1 cellular context compared by ENCODE assay signal in the genomic region with DNA sequence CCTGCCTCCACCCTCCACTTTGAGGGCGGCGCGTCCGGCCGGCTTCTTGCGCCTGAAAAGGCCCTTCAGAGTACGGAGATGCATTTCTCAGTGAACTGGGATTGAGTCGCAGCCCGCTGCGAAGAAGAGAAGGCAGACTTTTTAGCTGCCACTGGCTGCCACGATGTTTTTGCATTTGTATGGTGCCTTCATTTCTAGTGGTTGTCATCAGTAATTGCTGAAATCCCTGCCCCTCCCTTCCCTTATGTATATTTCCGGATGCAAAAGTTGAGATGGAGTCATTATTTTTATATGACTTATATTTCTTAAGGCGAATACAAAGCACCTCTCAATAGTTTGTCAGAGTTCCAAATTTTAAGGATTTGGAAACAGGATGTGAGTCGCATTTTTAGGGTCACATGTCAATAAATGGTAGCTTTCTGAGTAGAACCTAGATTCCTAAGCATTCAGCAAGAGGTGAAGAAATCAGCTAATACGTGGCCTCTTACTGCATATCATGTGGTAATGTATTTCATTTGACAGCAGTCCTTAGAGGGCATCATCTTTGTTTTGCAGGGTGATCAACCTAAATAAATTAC.
TF ChIP-seq lines count a peak whose summit lies in the region.

No MANE protein-coding gene starts in this region.

TF ChIP-seq in SK-N-SH, 30 proteins besides CTCF, POLR2A, EP300 and RAD21 (continued from another document):
- TF ChIP-seq ZBTB33 (IDR thresholded peaks at IDR 0.05; ENCODE audit: borderline replicate concordance, low read depth) (no peak), FOSL2 (IDR thresholded peaks at IDR 0.05; ENCODE audit: borderline replicate concordance, low read depth) (no peak), SIN3A (IDR thresholded peaks at IDR 0.05; ENCODE audit: borderline replicate concordance, low read depth, low read length) (no peak), YY1 (IDR thresholded peaks at IDR 0.05; ENCODE audit: low read depth) (no peak), MEF2A (IDR thresholded peaks at IDR 0.05; ENCODE audit: borderline replicate concordance, low read depth) (no peak), ELF1 (IDR thresholded peaks at IDR 0.05) (no peak), GATA2 (CRISPR knock-in tag; IDR thresholded peaks at IDR 0.05) (no peak), RCOR1 (IDR thresholded peaks at IDR 0.05; ENCODE audit: low read length) (no peak), FOXJ3 (CRISPR knock-in tag; IDR thresholded peaks at IDR 0.05) (no peak), SMC3 (IDR thresholded peaks at IDR 0.05; ENCODE audit: low read depth, low read length) (no peak), PBX3 (IDR thresholded peaks at IDR 0.05) (no peak), RFX5 (IDR thresholded peaks at IDR 0.05; ENCODE audit: low read length) (no peak)
